ENCODE assay signal across 2 cellular contexts in genomic region chr5:14326035-14326909, GRCh38.
TF ChIP-seq lines count a peak whose summit lies in the region.

No MANE protein-coding gene starts in this region.

TF ChIP-seq in HCT116, 20 proteins besides CTCF, POLR2A, EP300 and RAD21 (continued from another document):
- TF ChIP-seq MAX (IDR thresholded peaks at IDR 0.05) = no peak
- no peak for TF ChIP-seq TCF7L2 (IDR thresholded peaks at IDR 0.05; ENCODE audit: borderline replicate concordance, extremely low read depth, insufficient read depth, insufficient read length)
- TF ChIP-seq EZH2phosphoT487 (IDR thresholded peaks at IDR 0.05; ENCODE audit: borderline replicate concordance) = no peak
TF ChIP-seq in HCT116: peak in this region for 0.

TF ChIP-seq in SK-N-SH treated with all-trans-retinoic acid at 6 μM for 48 hours, 23 proteins besides CTCF, POLR2A, EP300 and RAD21 (continued from another document):
- no peak for TF ChIP-seq POU6F1 (CRISPR knock-in tag; IDR thresholded peaks at IDR 0.05; ENCODE audit: borderline replicate concordance, low read depth)
